Comparison of ENCODE assay signal across 8 cellular contexts in the genomic region with DNA sequence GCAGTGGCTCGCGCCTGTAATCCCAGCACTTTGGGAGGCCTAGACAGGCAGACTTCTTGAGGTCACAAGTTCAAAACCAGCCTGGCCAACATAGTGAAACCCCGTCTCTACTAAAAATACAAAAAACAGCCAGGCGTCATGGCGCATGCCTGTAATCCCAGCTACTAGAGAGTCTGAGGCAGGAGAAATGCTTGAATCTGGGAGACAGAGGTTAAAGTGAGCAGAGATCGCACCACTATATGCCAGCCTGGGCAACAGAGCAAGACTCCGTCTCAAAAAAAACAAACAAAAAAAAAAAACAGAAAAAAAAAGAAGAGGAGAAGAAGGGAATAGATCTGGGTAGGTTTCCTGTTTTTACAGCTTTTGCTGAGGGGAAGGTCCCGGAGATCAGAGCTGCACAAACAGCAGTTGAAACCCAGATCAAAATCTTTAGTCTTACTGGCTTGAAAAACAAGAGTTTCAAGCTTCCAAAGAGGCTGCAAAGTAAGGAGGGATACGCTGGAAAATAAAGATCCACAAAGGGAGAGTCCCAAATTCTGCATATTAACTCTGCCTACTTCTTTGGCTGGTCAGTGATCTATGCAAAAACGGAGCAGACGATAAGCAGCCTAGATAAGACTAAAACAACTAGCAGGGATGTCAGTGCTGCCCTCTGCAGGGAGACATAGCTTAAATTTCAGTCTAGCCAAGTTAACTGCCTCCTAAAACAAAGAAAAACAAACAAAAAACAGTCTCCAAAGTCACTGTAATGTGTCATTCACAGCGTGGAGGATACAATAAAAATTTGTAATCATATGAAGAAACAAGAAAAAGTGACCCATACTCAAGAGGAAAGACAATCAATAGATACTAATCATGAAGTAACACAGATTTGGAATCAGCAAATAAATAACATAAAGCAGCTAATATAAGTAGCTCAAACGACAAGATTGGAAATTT.
DNase-seq lines count a peak whose midpoint lies in the region; ATAC-seq and TF ChIP-seq lines count a peak whose summit lies in the region.

No MANE protein-coding gene starts in this region.

- H3K4me1 Mint-ChIP-seq in CD14-positive monocyte = peaks cover 8% of the 10 kb centered on the region

- H3K9ac ChIP-seq in SK-N-MC (ENCODE audit: insufficient read length) = no peak overlapping the region

- TF ChIP-seq CTCF in CD14-positive monocyte (IDR thresholded peaks at IDR 0.05) = peak; percentile 57
- TF ChIP-seq CTCF in astrocyte of the cerebellum (IDR thresholded peaks at IDR 0.05; ENCODE audit: low read depth, low read length, missing control alignments) = peak; percentile 73

- H3K27me3 Mint-ChIP-seq in CD14-positive monocyte (ENCODE audit: low read depth in 3 of 3) = peaks cover 0 to 2% (median 1%) of the 10 kb centered on the region in 3 donors

- in situ Hi-C loops in astrocyte of the cerebellum (cut with HindIII; ENCODE audit: low sequenced_read_pairs) = no loop called here

- 0 out of 2 replicates have a peak overlapping the region, but pooled peaks have one; percentile 12 for H3K27ac ChIP-seq in SK-N-MC

- no peak overlapping the region for H3K4me3 Mint-ChIP-seq in CD14-positive monocyte

- peaks cover 16 to 17% of the 10 kb centered on the region in 2 donors for H3K36me3 Mint-ChIP-seq in CD14-positive monocyte

- no peak for ATAC-seq in esophagus mucosa

- H3K27ac Mint-ChIP-seq in CD14-positive monocyte = peak overlapping the region in 3 of 7 donors; percentile 6 to 35 (median 32)

- POLR2A ChIA-PET in HEK293T (lab: Yijun Ruan, JAX) = no interaction called here

- no peak overlapping the region for H3K4me3 ChIP-seq in SK-N-MC
- no peak overlapping the region for H3K4me3 ChIP-seq in astrocyte of the cerebellum (ENCODE audit: low read depth, low read length)

- H3K9me3 Mint-ChIP-seq in CD14-positive monocyte = no peaks in the 10 kb centered on the region

- intact Hi-C loops in CD14-positive monocyte (cut with micrococcal nuclease) = no loop called here

- 0 out of 2 replicates have a peak, but pooled peaks cover 3% of the 10 kb centered on the region for H3K36me3 ChIP-seq in SK-N-MC (ENCODE audit: insufficient read depth, low read length)

- CTCF ChIA-PET in HEK293T (lab: Yijun Ruan, JAX) = interaction anchor here (0.6 to 1.7 kb wide), 11 partner anchors 8 to 1242 kb away, joined by 3 to 5 read pairs (median 4); no protein-coding TSS in a partner anchor

- DNase-seq in CD14-positive monocyte (ENCODE audit: low spot score) = no peak
- DNase-seq in HEK293T (ENCODE audit: extremely low spot score) = peak; percentile 57
- peak; percentile 24 for DNase-seq in SK-N-MC (ENCODE audit: low read depth, low spot score)
- peak; percentile 38 for DNase-seq in astrocyte of the cerebellum (ENCODE audit: low read depth)
- peak; percentile 50 for DNase-seq in iPS-NIHi11 (ENCODE audit: low spot score)
- DNase-seq in stimulated activated CD4-positive, alpha-beta T cell treated with anti-CD3 and anti-CD28 coated beads, Interleukin-2, amount 100 ng/mL, for 4 hours (ENCODE audit: low read depth) = peak; percentile 26
- DNase-seq in NCI-H226 = no peak

- H3K9me3 ChIP-seq in SK-N-MC (ENCODE audit: low read depth, low read length) = no peaks in the 10 kb centered on the region

TF ChIP-seq in HEK293T, 16 proteins besides CTCF, POLR2A, EP300 and RAD21:
- TF ChIP-seq, protein P1, sequence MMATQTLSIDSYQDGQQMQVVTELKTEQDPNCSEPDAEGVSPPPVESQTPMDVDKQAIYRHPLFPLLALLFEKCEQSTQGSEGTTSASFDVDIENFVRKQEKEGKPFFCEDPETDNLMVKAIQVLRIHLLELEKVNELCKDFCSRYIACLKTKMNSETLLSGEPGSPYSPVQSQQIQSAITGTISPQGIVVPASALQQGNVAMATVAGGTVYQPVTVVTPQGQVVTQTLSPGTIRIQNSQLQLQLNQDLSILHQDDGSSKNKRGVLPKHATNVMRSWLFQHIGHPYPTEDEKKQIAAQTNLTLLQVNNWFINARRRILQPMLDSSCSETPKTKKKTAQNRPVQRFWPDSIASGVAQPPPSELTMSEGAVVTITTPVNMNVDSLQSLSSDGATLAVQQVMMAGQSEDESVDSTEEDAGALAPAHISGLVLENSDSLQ (IDR thresholded peaks at IDR 0.05) = peak; percentile 87
- TF ChIP-seq CTBP1 (IDR thresholded peaks at IDR 0.05; ENCODE audit: borderline replicate concordance) (peak; percentile 37; the same call in 1 of the 2 replicates), SP1 (IDR thresholded peaks at IDR 0.05) (no peak), L3MBTL2 (conservative IDR thresholded peaks at IDR 0.05) (no peak)

Comparison
In these comparisons a context has a peak if more than half of its experiments do, and no peak if none do; other contexts are left out.
1. DNase-seq: peak in HEK293T (single experiment), SK-N-MC (single experiment), astrocyte of the cerebellum (single experiment), iPS-NIHi11 (single experiment) and stimulated activated CD4-positive, alpha-beta T cell treated with anti-CD3 and anti-CD28 coated beads, Interleukin-2, amount 100 ng/mL, for 4 hours (single experiment); none in CD14-positive monocyte (single experiment) and NCI-H226 (single experiment).